In the genomic region with DNA sequence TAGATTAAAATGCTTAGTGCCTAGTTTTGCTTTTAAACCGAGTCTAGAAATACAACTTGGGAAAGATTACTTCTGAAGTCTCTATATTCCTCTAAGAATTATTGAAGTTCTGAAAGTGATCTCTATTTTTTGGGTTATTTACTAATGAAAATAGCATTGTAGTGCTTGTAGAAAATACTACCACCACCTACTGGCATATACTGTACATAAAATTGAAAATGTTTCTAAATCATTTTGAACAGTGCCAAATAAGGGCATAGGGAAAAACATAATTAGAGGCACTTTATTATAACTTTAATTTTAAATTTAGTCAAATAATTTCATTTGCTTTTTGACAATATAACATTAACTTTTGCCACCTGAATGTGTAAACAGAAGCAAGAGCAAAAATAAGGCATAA, we compare ENCODE assay signal across 20 cellular contexts.
DNase-seq lines count a peak whose midpoint lies in the region; ATAC-seq, FAIRE-seq and TF ChIP-seq lines count a peak whose summit lies in the region.
"Had no signal": no experiment of that assay in that cellular context is flagged by ENCODE, and none has a peak within 500 bp of the region (broad histone marks: within the 10 kb centered on the region; RNA-seq: fewer than 3 reads in every experiment).

No MANE protein-coding gene starts in this region.

- POLR2A ChIA-PET in IMR-90 (lab: Charles Lee; ENCODE audit: unreplicated experiment): no interaction called here

- H3K79me1 ChIP-seq in IMR-90 (ENCODE audit: low read depth in 1 of 2, low read length in 2 of 2): no peaks in the 10 kb centered on the region

- H2AFZ ChIP-seq in IMR-90 (replicated peaks; ENCODE audit: low read length, poor library complexity): no peak overlapping the region

- H3K9ac ChIP-seq in IMR-90 (ENCODE audit: low read depth, low read length) (no peak overlapping the region), kidney (ENCODE audit: low read length in 2 of 2) (no peak overlapping the region)

- TF ChIP-seq RAD21 in IMR-90 (IDR thresholded peaks at IDR 0.05; ENCODE audit: low read length): peak; percentile 26; the same call in 1 of the 2 replicates

- H2BK15ac ChIP-seq in IMR-90 (ENCODE audit: low read depth, low read length): no peak overlapping the region

- peak; percentile 6 for FAIRE-seq in kidney (lab: Jason Lieb, UNC)
- FAIRE-seq: GM12892, islet of Langerhans had no signal

- intact Hi-C loops in IMR-90 (cut with micrococcal nuclease) (loop anchor here (2.0 to 5.0 kb wide), 2 partner anchors 157 to 1395 kb away; no protein-coding TSS in a partner anchor), kidney (cut with DNase I) (no loop called here)

- H4K20me1 ChIP-seq in IMR-90 (ENCODE audit: insufficient read depth, low read length): no peaks in the 10 kb centered on the region

- H2BK5ac ChIP-seq in IMR-90 (ENCODE audit: low read depth, low read length, poor library complexity, severe bottlenecking): no peak overlapping the region

- no peaks in the 10 kb centered on the region for H3K9me3 Mint-ChIP-seq in brain
- H3K9me3 Mint-ChIP-seq: stimulated activated naive B cell treated with anti-CD40 and anti-IgM and Interleukin-4, amounts not matched to agents 10 μg/mL and 1 μg/mL and 100 μg/mL, for 72 hours had no signal

- no peak overlapping the region for H2AK5ac ChIP-seq in IMR-90 (ENCODE audit: low read depth, low read length)

- H4K5ac ChIP-seq in IMR-90 (ENCODE audit: low read depth, low read length): no peak overlapping the region

- H3K4me2 ChIP-seq in IMR-90 (ENCODE audit: low read depth, low read length): no peak overlapping the region

- in situ Hi-C loops in IMR-90 (cut with MboI; ENCODE audit: low sequenced_read_pairs): no loop called here

- no peak overlapping the region for H3K23ac ChIP-seq in IMR-90 (ENCODE audit: low read depth, low read length)

- H3K27me3 Mint-ChIP-seq in brain: peaks cover 6% of the 10 kb centered on the region
- H3K27me3 Mint-ChIP-seq: stimulated activated naive B cell treated with anti-CD40 and anti-IgM and Interleukin-4, amounts not matched to agents 10 μg/mL and 1 μg/mL and 100 μg/mL, for 72 hours had no signal

- peak; percentile 22 for TF ChIP-seq CTCF in AG09309 (IDR thresholded peaks at IDR 0.05; ENCODE audit: control insufficient read depth, insufficient read depth, low read depth, low read length, missing control alignments)
- peak; percentile 34 for TF ChIP-seq CTCF in IMR-90 (conservative IDR thresholded peaks at IDR 0.05; ENCODE audit: low read depth, low read length)
- TF ChIP-seq CTCF in brain (conservative IDR thresholded peaks at IDR 0.05): peak; percentile 41 to 46
- TF ChIP-seq CTCF in kidney (IDR thresholded peaks at IDR 0.05; ENCODE audit: borderline replicate concordance, extremely low read depth, insufficient read depth): no peak
- TF ChIP-seq CTCF in BE2C (IDR thresholded peaks at IDR 0.05; ENCODE audit: low read depth, low read length): no peak

- no CpG with 5 or more reads among the region's 1 CpG for WGBS in IMR-90 (ENCODE audit: extremely low coverage in 2 of 2, insufficient read length in 1 of 2), 2 experiments

- TF ChIP-seq POLR2A in IMR-90 (IDR thresholded peaks at IDR 0.05; ENCODE audit: low read depth, low read length): no peak

- H3K9me3 ChIP-seq in IMR-90 (ENCODE audit: control insufficient read depth, insufficient read depth, low read length): no peaks in the 10 kb centered on the region
- no peaks in the 10 kb centered on the region for H3K9me3 ChIP-seq in kidney (ENCODE audit: control insufficient read depth in 1 of 2, low read length in 2 of 2)
- no peaks in the 10 kb centered on the region for H3K9me3 ChIP-seq in BE2C
- H3K9me3 ChIP-seq: gastrocnemius medialis, uterus had no signal

- H3K27me3 ChIP-seq in IMR-90 (ENCODE audit: control insufficient read depth, insufficient read depth, low read length) (no peaks in the 10 kb centered on the region), BE2C (no peaks in the 10 kb centered on the region)
- H3K27me3 ChIP-seq: gastrocnemius medialis, uterus had no signal

- no peak overlapping the region for H3K18ac ChIP-seq in IMR-90 (ENCODE audit: low read depth, low read length)

- no TSS peak for BruUV-seq in IMR-90 (replicated peaks; lab: Mats Ljungman, UMichigan)

- no peaks in the 10 kb centered on the region for H3K36me3 ChIP-seq in IMR-90 (ENCODE audit: control insufficient read depth, insufficient read depth, low read length)
- no peaks in the 10 kb centered on the region for H3K36me3 ChIP-seq in kidney (ENCODE audit: control insufficient read depth in 1 of 2, insufficient read depth in 2 of 2, low read length in 2 of 2)
- no peaks in the 10 kb centered on the region for H3K36me3 ChIP-seq in BE2C
- H3K36me3 ChIP-seq: gastrocnemius medialis, uterus had no signal

- peak overlapping the region in 1 of 5 experiments; percentile 0 for H3K27ac Mint-ChIP-seq in brain
- H3K27ac Mint-ChIP-seq: stimulated activated naive B cell treated with anti-CD40 and anti-IgM and Interleukin-4, amounts not matched to agents 10 μg/mL and 1 μg/mL and 100 μg/mL, for 72 hours had no signal

- H3K4me1 ChIP-seq in IMR-90 (ENCODE audit: control insufficient read depth, insufficient read depth, low read length): no peaks in the 10 kb centered on the region
- H3K4me1 ChIP-seq in kidney (ENCODE audit: control insufficient read depth in 1 of 2, insufficient read depth in 1 of 2, low read depth in 1 of 2, low read length in 2 of 2): no peaks in the 10 kb centered on the region
- no peaks in the 10 kb centered on the region for H3K4me1 ChIP-seq in BE2C
- H3K4me1 ChIP-seq: gastrocnemius medialis, uterus had no signal

- H3K27ac ChIP-seq in IMR-90 (ENCODE audit: insufficient read depth, low read length) (no peak overlapping the region), kidney (ENCODE audit: low read depth in 2 of 2, low read length in 2 of 2) (no peak overlapping the region)
- H3K27ac ChIP-seq: gastrocnemius medialis, uterus had no signal

- H4K8ac ChIP-seq in IMR-90 (ENCODE audit: low read depth in 2 of 2, low read length in 2 of 2): no peak overlapping the region

- no peak for DNase-seq in AG09309 (ENCODE audit: low read depth)
- peak; percentile 8 for DNase-seq in IMR-90
- no peak for DNase-seq in kidney
- no peak for DNase-seq in BE2C
- no peak for DNase-seq in DMS79 (lab: John Stamatoyannopoulos, UW)
- no peak for DNase-seq in NCI-H2171 treated with DMSO at 0.1 percent for 48 hours (lab: John Stamatoyannopoulos, UW)
- DNase-seq: activated CD8-positive, alpha-beta memory T cell treated with anti-CD3 and anti-CD28 coated beads, Interleukin-2, amount 50 U/mL, for 48 hours; C1 segment of cervical spinal cord; cortex of kidney; gastrocnemius medialis; GOT3; NCI-H2107; stimulated activated CD4-positive, alpha-beta T cell treated with anti-CD3 and anti-CD28 coated beads, Interleukin-4, amount 100 ng/mL, for 1 hour; stimulated activated naive B cell treated with anti-CD40 and anti-IgM and Interleukin-4, amounts not matched to agents 10 μg/mL and 1 μg/mL and 100 μg/mL, for 72 hours; uterus had no signal

- no peaks in the 10 kb centered on the region for H3K36me3 Mint-ChIP-seq in brain
- H3K36me3 Mint-ChIP-seq: stimulated activated naive B cell treated with anti-CD40 and anti-IgM and Interleukin-4, amounts not matched to agents 10 μg/mL and 1 μg/mL and 100 μg/mL, for 72 hours had no signal

- CTCF ChIA-PET in IMR-90 (lab: Yijun Ruan, JAX): interaction anchor here (0.8 kb wide), 1 partner anchor 316 kb away, joined by 3 read pairs; no protein-coding TSS in a partner anchor

- dilution Hi-C loops in IMR-90 (cut with HindIII; ENCODE audit: low sequenced_read_pairs, unreplicated experiment): no loop called here

- no peak overlapping the region for H3K4ac ChIP-seq in IMR-90 (ENCODE audit: low read depth, low read length)

- H2AK9ac ChIP-seq in IMR-90 (replicated peaks; ENCODE audit: low read depth, low read length, poor library complexity): no peak overlapping the region

- no peak overlapping the region for H3K4me3 Mint-ChIP-seq in brain
- H3K4me3 Mint-ChIP-seq: stimulated activated naive B cell treated with anti-CD40 and anti-IgM and Interleukin-4, amounts not matched to agents 10 μg/mL and 1 μg/mL and 100 μg/mL, for 72 hours had no signal

- no peak overlapping the region for H4K91ac ChIP-seq in IMR-90 (ENCODE audit: insufficient read depth, low read depth, low read length)

- H3K4me3 ChIP-seq in AG09309 (ENCODE audit: control insufficient read depth, low read depth, low read length) (no peak overlapping the region), IMR-90 (ENCODE audit: insufficient read depth, low read depth, low read length) (no peak overlapping the region), kidney (ENCODE audit: low read length in 2 of 2) (no peak overlapping the region), BE2C (ENCODE audit: low read depth, low read length) (no peak overlapping the region)
- H3K4me3 ChIP-seq: gastrocnemius medialis, uterus had no signal

- H3K14ac ChIP-seq in IMR-90 (replicated peaks; ENCODE audit: low read depth, low read length): no peak overlapping the region

- peaks cover 10% of the 10 kb centered on the region for H3K4me1 Mint-ChIP-seq in brain

- ATAC-seq in IMR-90 (ENCODE audit: low read depth): 0 out of 2 replicates have a peak, but pooled peaks have one; percentile 49
- ATAC-seq in GM21390 (IDR thresholded peaks at IDR 0.05; ENCODE audit: unreplicated experiment): no peak
- ATAC-seq: activated CD4-positive, CD25-positive, alpha-beta regulatory T cell treated with anti-CD3 and anti-CD28 coated beads, Interleukin-2, amount 50 U/mL, for 24 hours; gastrocnemius medialis; stimulated activated naive B cell treated with anti-CD40 and anti-IgM and Interleukin-4, amounts not matched to agents 10 μg/mL and 1 μg/mL and 100 μg/mL, for 72 hours had no signal

- no peak overlapping the region for H2BK120ac ChIP-seq in IMR-90 (ENCODE audit: low read depth, low read length)

- H3K56ac ChIP-seq in IMR-90 (ENCODE audit: extremely low read depth, insufficient read depth, low read length): no peak overlapping the region

- H2BK20ac ChIP-seq in IMR-90 (ENCODE audit: low read depth, low read length): no peak overlapping the region

- no peaks in the 10 kb centered on the region for H3K9me1 ChIP-seq in IMR-90 (ENCODE audit: insufficient read depth, low read length)

TF ChIP-seq in IMR-90, 13 proteins besides CTCF, POLR2A, EP300 and RAD21:
- TF ChIP-seq SMC3 (IDR thresholded peaks at IDR 0.05; ENCODE audit: low read depth, low read length): peak; percentile 25; the same call in 1 of the 2 replicates
- TF ChIP-seq MAFK (IDR thresholded peaks at IDR 0.05; ENCODE audit: low read depth, low read length): no peak
TF ChIP-seq in IMR-90: peak in this region for 1.

Comparison
In these comparisons a context has a peak if more than half of its experiments do, and no peak if none do; other contexts are left out.
1. CTCF ChIP-seq: peak in AG09309 (single experiment), IMR-90 (single experiment) and brain (2 of 2); none in kidney (single experiment) and BE2C (single experiment).